2 cellular contexts compared by ENCODE assay signal in the genomic region with DNA sequence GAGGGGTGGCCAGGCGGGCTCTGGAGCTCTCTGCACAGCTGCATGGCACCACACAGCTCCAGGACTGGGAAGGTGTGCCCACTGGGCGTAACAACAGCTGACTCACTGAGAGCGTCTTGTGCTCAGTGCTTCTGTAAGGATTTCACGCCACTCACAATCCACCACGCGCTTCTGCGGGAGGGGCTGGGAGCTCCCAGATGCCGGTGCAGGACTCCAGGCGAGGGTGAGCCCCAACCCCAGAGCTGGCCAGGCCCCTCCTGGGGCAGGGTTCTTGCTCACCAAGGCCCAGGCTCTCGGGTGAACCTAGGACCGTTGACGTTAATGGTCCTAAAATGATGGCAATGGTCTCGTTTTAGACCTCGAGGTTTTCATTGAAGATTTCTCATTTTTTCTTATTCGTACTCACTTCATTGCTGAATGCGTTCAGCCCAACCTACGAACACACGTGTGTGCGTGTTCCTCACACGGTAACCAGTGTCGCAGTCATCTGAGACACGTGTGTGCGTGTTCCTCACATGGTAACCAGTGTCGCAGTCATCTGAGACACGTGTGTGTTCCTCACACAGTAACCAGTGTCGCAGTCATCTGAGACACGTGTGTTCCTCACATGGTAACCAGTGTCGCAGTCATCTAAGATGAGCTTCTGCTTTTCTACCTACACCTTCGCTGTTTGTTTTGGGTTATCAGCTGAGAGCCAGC.
TF ChIP-seq lines count a peak whose summit lies in the region.

No MANE protein-coding gene starts in this region.

TF ChIP-seq in HepG2, 621 proteins besides CTCF, POLR2A, EP300 and RAD21:
- TF ChIP-seq, protein P1, sequence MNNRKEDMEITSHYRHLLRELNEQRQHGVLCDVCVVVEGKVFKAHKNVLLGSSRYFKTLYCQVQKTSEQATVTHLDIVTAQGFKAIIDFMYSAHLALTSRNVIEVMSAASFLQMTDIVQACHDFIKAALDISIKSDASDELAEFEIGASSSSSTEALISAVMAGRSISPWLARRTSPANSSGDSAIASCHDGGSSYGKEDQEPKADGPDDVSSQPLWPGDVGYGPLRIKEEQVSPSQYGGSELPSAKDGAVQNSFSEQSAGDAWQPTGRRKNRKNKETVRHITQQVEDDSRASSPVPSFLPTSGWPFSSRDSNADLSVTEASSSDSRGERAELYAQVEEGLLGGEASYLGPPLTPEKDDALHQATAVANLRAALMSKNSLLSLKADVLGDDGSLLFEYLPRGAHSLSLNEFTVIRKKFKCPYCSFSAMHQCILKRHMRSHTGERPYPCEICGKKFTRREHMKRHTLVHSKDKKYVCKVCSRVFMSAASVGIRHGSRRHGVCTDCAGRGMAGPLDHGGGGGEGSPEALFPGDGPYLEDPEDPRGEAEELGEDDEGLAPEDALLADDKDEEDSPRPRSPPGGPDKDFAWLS (CRISPR knock-in tag; IDR thresholded peaks at IDR 0.05; ENCODE audit: borderline replicate concordance), result no peak
- TF ChIP-seq ARNTL (CRISPR knock-in tag; IDR thresholded peaks at IDR 0.05) (no peak), ZNF343 (CRISPR knock-in tag; IDR thresholded peaks at IDR 0.05) (no peak), HOXD1 (CRISPR knock-in tag; IDR thresholded peaks at IDR 0.05) (no peak), SNRNP70 (IDR thresholded peaks at IDR 0.05; ENCODE audit: low read depth, low read length) (no peak), TRIM24 (CRISPR knock-in tag; IDR thresholded peaks at IDR 0.05) (no peak)
- TF ChIP-seq, protein P2, sequence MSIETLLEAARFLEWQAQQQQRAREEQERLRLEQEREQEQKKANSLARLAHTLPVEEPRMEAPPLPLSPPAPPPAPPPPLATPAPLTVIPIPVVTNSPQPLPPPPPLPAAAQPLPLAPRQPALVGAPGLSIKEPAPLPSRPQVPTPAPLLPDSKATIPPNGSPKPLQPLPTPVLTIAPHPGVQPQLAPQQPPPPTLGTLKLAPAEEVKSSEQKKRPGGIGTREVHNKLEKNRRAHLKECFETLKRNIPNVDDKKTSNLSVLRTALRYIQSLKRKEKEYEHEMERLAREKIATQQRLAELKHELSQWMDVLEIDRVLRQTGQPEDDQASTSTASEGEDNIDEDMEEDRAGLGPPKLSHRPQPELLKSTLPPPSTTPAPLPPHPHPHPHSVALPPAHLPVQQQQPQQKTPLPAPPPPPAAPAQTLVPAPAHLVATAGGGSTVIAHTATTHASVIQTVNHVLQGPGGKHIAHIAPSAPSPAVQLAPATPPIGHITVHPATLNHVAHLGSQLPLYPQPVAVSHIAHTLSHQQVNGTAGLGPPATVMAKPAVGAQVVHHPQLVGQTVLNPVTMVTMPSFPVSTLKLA (IDR thresholded peaks at IDR 0.05), result peak; percentile 92
- TF ChIP-seq, protein P3, sequence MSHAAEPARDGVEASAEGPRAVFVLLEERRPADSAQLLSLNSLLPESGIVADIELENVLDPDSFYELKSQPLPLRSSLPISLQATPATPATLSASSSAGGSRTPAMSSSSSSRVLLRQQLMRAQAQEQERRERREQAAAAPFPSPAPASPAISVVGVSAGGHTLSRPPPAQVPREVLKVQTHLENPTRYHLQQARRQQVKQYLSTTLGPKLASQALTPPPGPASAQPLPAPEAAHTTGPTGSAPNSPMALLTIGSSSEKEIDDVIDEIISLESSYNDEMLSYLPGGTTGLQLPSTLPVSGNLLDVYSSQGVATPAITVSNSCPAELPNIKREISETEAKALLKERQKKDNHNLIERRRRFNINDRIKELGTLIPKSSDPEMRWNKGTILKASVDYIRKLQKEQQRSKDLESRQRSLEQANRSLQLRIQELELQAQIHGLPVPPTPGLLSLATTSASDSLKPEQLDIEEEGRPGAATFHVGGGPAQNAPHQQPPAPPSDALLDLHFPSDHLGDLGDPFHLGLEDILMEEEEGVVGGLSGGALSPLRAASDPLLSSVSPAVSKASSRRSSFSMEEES (CRISPR knock-in tag; IDR thresholded peaks at IDR 0.05), result no peak
TF ChIP-seq in HepG2: peak in this region for 1.

TF ChIP-seq in H1, 55 proteins besides CTCF, POLR2A, EP300 and RAD21:
- no peak for TF ChIP-seq SUZ12 (IDR thresholded peaks at IDR 0.05; ENCODE audit: low read length)
- TF ChIP-seq RNF2 (IDR thresholded peaks at IDR 0.05; ENCODE audit: borderline replicate concordance, low read depth, low read length, missing control alignments, poor library complexity, severe bottlenecking), result no peak
- no peak for TF ChIP-seq POLR2AphosphoS5 (IDR thresholded peaks at IDR 0.05; ENCODE audit: low read depth, low read length)
- no peak for TF ChIP-seq EGR1 (IDR thresholded peaks at IDR 0.05; ENCODE audit: borderline replicate concordance, low read depth, low read length)
- no peak for TF ChIP-seq CEBPB (IDR thresholded peaks at IDR 0.05; ENCODE audit: low read depth, low read length)
- TF ChIP-seq, protein P4, sequence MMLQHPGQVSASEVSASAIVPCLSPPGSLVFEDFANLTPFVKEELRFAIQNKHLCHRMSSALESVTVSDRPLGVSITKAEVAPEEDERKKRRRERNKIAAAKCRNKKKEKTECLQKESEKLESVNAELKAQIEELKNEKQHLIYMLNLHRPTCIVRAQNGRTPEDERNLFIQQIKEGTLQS (IDR thresholded peaks at IDR 0.05; ENCODE audit: insufficient read depth, low read depth, low read length), result no peak
